Comparison of ENCODE assay signal across 18 cellular contexts in the genomic region with DNA sequence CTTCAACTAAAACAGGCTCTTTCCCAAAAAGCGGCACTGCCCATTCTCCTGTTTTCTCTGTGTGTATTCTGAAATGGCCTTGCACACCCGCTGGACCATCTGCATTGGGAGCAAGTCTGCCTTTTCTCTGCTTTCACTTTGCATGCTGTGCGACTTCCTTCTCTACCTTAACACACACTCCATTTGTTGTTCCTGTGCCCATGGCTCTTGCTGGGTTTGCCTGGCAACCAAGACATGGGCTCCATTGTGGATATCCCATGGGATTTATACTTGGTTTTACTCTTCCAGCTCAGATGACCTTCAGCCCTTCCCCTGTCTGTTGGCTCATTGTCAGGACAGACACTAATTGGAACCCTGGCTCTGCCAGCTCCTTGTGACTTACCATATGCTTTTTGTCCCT.
A peak's percentile ranks its signal among the peaks of the same experiment; 100 is the strongest.
DNase-seq lines count a peak whose midpoint lies in the region; TF ChIP-seq lines count a peak whose summit lies in the region.
"Had no signal": no experiment of that assay in that cellular context is flagged by ENCODE, and none has a peak within 500 bp of the region (broad histone marks: within the 10 kb centered on the region; RNA-seq: fewer than 3 reads in every experiment).

No MANE protein-coding gene starts in this region.

- H3K36me3 ChIP-seq in Karpas-422 (ENCODE audit: insufficient read depth, low read length) (no peaks in the 10 kb centered on the region), esophagus muscularis mucosa (no peaks in the 10 kb centered on the region)
- H3K36me3 ChIP-seq: BLaER1, HAP-1 had no signal

- DNase-seq in Karpas-422 (peak; percentile 28), cerebellar cortex (ENCODE audit: low spot score) (peak; percentile 79), esophagus muscularis mucosa (ENCODE audit: extremely low spot score) (peak; percentile 60), NCI-H82 treated with DMSO at 0.1 percent for 48 hours (lab: John Stamatoyannopoulos, UW; ENCODE audit: unreplicated experiment) (no peak), NCI-H1092 treated with DMSO at 0.1 percent for 48 hours (lab: John Stamatoyannopoulos, UW) (no peak), GM20000 (ENCODE audit: low spot score) (no peak)
- DNase-seq: Caco-2; CD4-positive, CD25-positive, alpha-beta regulatory T cell; CD8-positive, alpha-beta T cell; DMS153; DND-41; GDM1; HFFc6 had no signal

- H3K4me3 ChIP-seq in Karpas-422 (ENCODE audit: low read length): no peak overlapping the region
- no peak overlapping the region for H3K4me3 ChIP-seq in esophagus muscularis mucosa
- H3K4me3 ChIP-seq: BLaER1, GM12878, GM23338, HAP-1 had no signal

- no peak overlapping the region for H3K4me2 ChIP-seq in Karpas-422 (ENCODE audit: low read depth, low read length, poor library complexity, severe bottlenecking)
- H3K4me2 ChIP-seq: BLaER1, GM23338 had no signal

- TF ChIP-seq EP300 in esophagus muscularis mucosa (IDR thresholded peaks at IDR 0.05): no peak

- no peaks in the 10 kb centered on the region for H4K20me1 ChIP-seq in Karpas-422 (ENCODE audit: insufficient read depth, low read depth, low read length)
- H4K20me1 ChIP-seq: BLaER1 had no signal

- no peak overlapping the region for H3K27ac ChIP-seq in Karpas-422 (ENCODE audit: low read length)
- H3K27ac ChIP-seq in esophagus muscularis mucosa (replicated peaks in 1 of 4): no peak overlapping the region
- H3K27ac ChIP-seq: BLaER1, C4-2B had no signal

- no peaks in the 10 kb centered on the region for H3K9me2 ChIP-seq in Karpas-422 (replicated peaks; ENCODE audit: insufficient read depth, low read length)

- WGBS in esophagus muscularis mucosa: 100% methylated on average over 3 of the region's 3 CpGs

- intact Hi-C loops in esophagus muscularis mucosa (cut with DNase I): no loop called here

- no peak for TF ChIP-seq POLR2A in esophagus muscularis mucosa (IDR thresholded peaks at IDR 0.05; ENCODE audit: low read depth)

- no peak overlapping the region for H2AFZ ChIP-seq in Karpas-422 (ENCODE audit: low read length)
- H2AFZ ChIP-seq: GM23338 had no signal

- no peaks in the 10 kb centered on the region for H3K4me1 ChIP-seq in Karpas-422 (ENCODE audit: low read length)
- H3K4me1 ChIP-seq in esophagus muscularis mucosa: no peaks in the 10 kb centered on the region
- H3K4me1 ChIP-seq: BLaER1, Caco-2, HAP-1 had no signal

- H3K9me3 ChIP-seq in Karpas-422 (ENCODE audit: low read length): peaks cover 9% of the 10 kb centered on the region
- peaks cover 0 to 4% (median 0%) of the 10 kb centered on the region in 4 donors for H3K9me3 ChIP-seq in esophagus muscularis mucosa

- TF ChIP-seq CTCF in esophagus muscularis mucosa (IDR thresholded peaks at IDR 0.05): no peak
- no peak for TF ChIP-seq CTCF in GM20000 (IDR thresholded peaks at IDR 0.05; ENCODE audit: extremely low read depth, missing control alignments)

- no peak overlapping the region for H3K9ac ChIP-seq in Karpas-422 (ENCODE audit: low read length)
- H3K9ac ChIP-seq: BLaER1 had no signal

- H3K79me2 ChIP-seq in Karpas-422 (ENCODE audit: low read length): no peaks in the 10 kb centered on the region

- H3K27me3 ChIP-seq in Karpas-422 (ENCODE audit: low read length) (no peaks in the 10 kb centered on the region), esophagus muscularis mucosa (no peaks in the 10 kb centered on the region)
- H3K27me3 ChIP-seq: BLaER1 had no signal

Comparison
In these comparisons a context has a peak if more than half of its experiments do, and no peak if none do; other contexts are left out.
1. DNase-seq: peak in Karpas-422 (single experiment), cerebellar cortex (single experiment) and esophagus muscularis mucosa (single experiment); none in NCI-H82 treated with DMSO at 0.1 percent for 48 hours (single experiment), NCI-H1092 treated with DMSO at 0.1 percent for 48 hours (single experiment) and GM20000 (single experiment).